Comparison of ENCODE assay signal across 22 cellular contexts in the genomic region with DNA sequence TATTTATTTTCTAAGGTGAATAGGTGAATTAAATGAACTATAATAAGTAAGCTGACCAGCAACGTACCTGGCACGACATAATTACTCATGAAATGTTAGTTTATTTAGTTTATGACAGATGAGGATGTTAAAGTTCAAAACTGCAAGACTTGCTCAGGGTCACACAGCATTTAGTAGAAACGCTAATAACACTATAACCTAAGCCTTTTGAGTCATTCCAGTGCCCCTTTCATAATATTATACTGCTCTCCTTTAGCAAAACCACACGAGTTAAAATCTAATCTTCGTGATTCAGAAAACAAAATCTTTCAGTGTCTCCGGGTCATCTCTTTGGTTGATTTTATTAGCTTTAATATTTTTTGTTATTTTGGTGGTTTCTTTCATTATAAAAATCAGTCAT. TPM values are rescaled to one million over a fixed set of nuclear protein-coding genes. Genes with fewer than 3 reads are reported as not detected.
DNase-seq lines count a peak whose midpoint lies in the region; ATAC-seq, FAIRE-seq and TF ChIP-seq lines count a peak whose summit lies in the region.
"Had no signal": no experiment of that assay in that cellular context is flagged by ENCODE, and none has a peak within 500 bp of the region (broad histone marks: within the 10 kb centered on the region; RNA-seq: fewer than 3 reads in every experiment).

No MANE protein-coding gene starts in this region.

- TF ChIP-seq EP300 in A549 (IDR thresholded peaks at IDR 0.05): no peak

- TF ChIP-seq CTCF in A549 (IDR thresholded peaks at IDR 0.05) (no peak), fibroblast of villous mesenchyme (IDR thresholded peaks at IDR 0.05; ENCODE audit: insufficient read depth, low read depth, low read length) (no peak), Calu3 (IDR thresholded peaks at IDR 0.05; ENCODE audit: unreplicated experiment) (no peak)

- H3K4me2 ChIP-seq in A549: peak overlapping the region; percentile 40

- CTCF ChIA-PET in A549 (lab: Yijun Ruan, JAX): interaction anchor here (1.1 to 2.2 kb wide), 2 partner anchors 42 to 213 kb away, joined by 3 to 9 read pairs; no protein-coding TSS in a partner anchor
- CTCF ChIA-PET in activated CD4-positive, alpha-beta T cell treated with anti-CD3 and anti-CD28 coated beads, Interleukin-2, amount 10 ng/mL, durations not matched to agents 7 days and 5 days (lab: Charles Lee): interaction anchor here (1.5 kb wide), 1 partner anchor 9 kb away, joined by 3 read pairs; no protein-coding TSS in a partner anchor
- CTCF ChIA-PET in Calu3 (lab: Charles Lee): interaction anchor here (0.6 kb wide), 1 partner anchor 238 kb away, joined by 3 read pairs; no protein-coding TSS in a partner anchor

- peaks cover 18% of the 10 kb centered on the region for H3K9me3 Mint-ChIP-seq in activated CD4-positive, alpha-beta T cell treated with anti-CD3 and anti-CD28 coated beads, Interleukin-2, amount 10 ng/mL, durations not matched to agents 7 days and 5 days
- no peaks in the 10 kb centered on the region for H3K9me3 Mint-ChIP-seq in Calu3 (ENCODE audit: low read depth, unreplicated experiment)

- no peaks in the 10 kb centered on the region for H3K27me3 Mint-ChIP-seq in activated CD4-positive, alpha-beta T cell treated with anti-CD3 and anti-CD28 coated beads, Interleukin-2, amount 10 ng/mL, durations not matched to agents 7 days and 5 days
- no peaks in the 10 kb centered on the region for H3K27me3 Mint-ChIP-seq in Calu3 (ENCODE audit: unreplicated experiment)
- H3K27me3 Mint-ChIP-seq: B cell; CD4-positive, alpha-beta T cell; IgD-negative memory B cell had no signal

- H3K4me3 Mint-ChIP-seq in activated CD4-positive, alpha-beta T cell treated with anti-CD3 and anti-CD28 coated beads, Interleukin-2, amount 10 ng/mL, durations not matched to agents 7 days and 5 days: no peak overlapping the region
- H3K4me3 Mint-ChIP-seq in Calu3 (ENCODE audit: low read depth, unreplicated experiment): no peak overlapping the region
- H3K4me3 Mint-ChIP-seq: B cell; CD4-positive, alpha-beta T cell; IgD-negative memory B cell had no signal

- H3K4me3 ChIP-seq in A549: no peak overlapping the region
- H3K4me3 ChIP-seq in fibroblast of villous mesenchyme (ENCODE audit: low read depth, low read length): no peak overlapping the region
- H3K4me3 ChIP-seq: GM23248 had no signal

- no peaks in the 10 kb centered on the region for H3K4me1 Mint-ChIP-seq in activated CD4-positive, alpha-beta T cell treated with anti-CD3 and anti-CD28 coated beads, Interleukin-2, amount 10 ng/mL, durations not matched to agents 7 days and 5 days
- H3K4me1 Mint-ChIP-seq in Calu3 (ENCODE audit: low read depth, unreplicated experiment): peaks cover 27% of the 10 kb centered on the region

- H3K4me1 ChIP-seq in A549: peaks cover 16% of the 10 kb centered on the region; the same call in 2 of the 3 replicates

- WGBS in A549 (ENCODE audit: missing lambda C conversion rate): 52% methylated on average over 6 of the region's 6 CpGs

- BruUV-seq in Calu3 (replicated peaks; lab: Mats Ljungman, UMichigan): no TSS peak

- peaks cover 21% of the 10 kb centered on the region; the same call in 2 of the 3 replicates for H3K9me3 ChIP-seq in A549

- TF ChIP-seq RAD21 in A549 (conservative IDR thresholded peaks at IDR 0.05 in 1 of 2, IDR thresholded peaks at IDR 0.05 in 1 of 2): no peak

- H3K36me3 Mint-ChIP-seq in activated CD4-positive, alpha-beta T cell treated with anti-CD3 and anti-CD28 coated beads, Interleukin-2, amount 10 ng/mL, durations not matched to agents 7 days and 5 days (ENCODE audit: low read depth): peaks cover 17% of the 10 kb centered on the region
- no peaks in the 10 kb centered on the region for H3K36me3 Mint-ChIP-seq in Calu3 (ENCODE audit: insufficient read depth, unreplicated experiment)

- DNase-seq in A549 (ENCODE audit: low read depth in 1 of 2, low spot score in 1 of 2): no peak
- peak; percentile 65 for DNase-seq in amniotic epithelial cell (ENCODE audit: low read depth)
- peak; percentile 11 for DNase-seq in fibroblast of villous mesenchyme (ENCODE audit: low read depth)
- DNase-seq in kidney tubule cell (ENCODE audit: low spot score): peak; percentile 52
- no peak for DNase-seq in posterior vena cava (ENCODE audit: low spot score)
- no peak for DNase-seq in activated CD4-positive, alpha-beta T cell treated with anti-CD3 and anti-CD28 coated beads, Interleukin-2, amount 10 ng/mL, durations not matched to agents 7 days and 5 days
- no peak for DNase-seq in Calu3
- DNase-seq: C1 segment of cervical spinal cord; CD4-positive, alpha-beta T cell; DMS153; DMS79 treated with DMSO at 0.1 percent for 48 hours; EL; GM23248 had no signal

- intact Hi-C loops in posterior vena cava (cut with DNase I): no loop called here
- intact Hi-C loops in Calu3 (cut with micrococcal nuclease; ENCODE audit: unreplicated experiment): no loop called here

- H3K27ac ChIP-seq in A549: no peak overlapping the region
- H3K27ac ChIP-seq: 22Rv1, GM23248 had no signal

- no peak for TF ChIP-seq POLR2A in A549 (IDR thresholded peaks at IDR 0.05; ENCODE audit: low read length)

- H3K27ac Mint-ChIP-seq in activated CD4-positive, alpha-beta T cell treated with anti-CD3 and anti-CD28 coated beads, Interleukin-2, amount 10 ng/mL, durations not matched to agents 7 days and 5 days: no peak overlapping the region
- no peak overlapping the region for H3K27ac Mint-ChIP-seq in Calu3 (ENCODE audit: unreplicated experiment)
- H3K27ac Mint-ChIP-seq: B cell; CD4-positive, alpha-beta T cell; IgD-negative memory B cell had no signal

- ATAC-seq in A549: no peak
- ATAC-seq in HG02852 (IDR thresholded peaks at IDR 0.05; ENCODE audit: unreplicated experiment): no peak
- ATAC-seq: HCT116 had no signal

- no peak for FAIRE-seq in A549 (lab: Jason Lieb, UNC)
- FAIRE-seq: D721Med, G401.6, GM12891, H54 had no signal

- POLR2A ChIA-PET in A549 (lab: Yijun Ruan, JAX): no interaction called here
- POLR2A ChIA-PET in activated CD4-positive, alpha-beta T cell treated with anti-CD3 and anti-CD28 coated beads, Interleukin-2, amount 10 ng/mL, durations not matched to agents 7 days and 5 days (lab: Charles Lee): no interaction called here

TF ChIP-seq in A549, 52 proteins besides CTCF, POLR2A, EP300 and RAD21:
- TF ChIP-seq HOXB13 (CRISPR knock-in tag; IDR thresholded peaks at IDR 0.05; ENCODE audit: low read depth) (no peak), FOXS1 (CRISPR knock-in tag; IDR thresholded peaks at IDR 0.05) (no peak), CHD4 (IDR thresholded peaks at IDR 0.05; ENCODE audit: borderline replicate concordance) (no peak), NFE2L2 (conservative IDR thresholded peaks at IDR 0.05; ENCODE audit: low read length) (no peak), SMC3 (IDR thresholded peaks at IDR 0.05) (no peak), JUN (IDR thresholded peaks at IDR 0.05) (no peak), FOSB (CRISPR knock-in tag; IDR thresholded peaks at IDR 0.05) (no peak), ESRRA (IDR thresholded peaks at IDR 0.05; ENCODE audit: borderline replicate concordance, low read length) (no peak), HEYL (CRISPR knock-in tag; IDR thresholded peaks at IDR 0.05) (no peak), RNF2 (IDR thresholded peaks at IDR 0.05; ENCODE audit: borderline replicate concordance, low read depth) (no peak), ZNF302 (CRISPR knock-in tag; IDR thresholded peaks at IDR 0.05) (no peak), POLR2AphosphoS2 (conservative IDR thresholded peaks at IDR 0.05; ENCODE audit: low read length) (no peak), EHMT2 (IDR thresholded peaks at IDR 0.05; ENCODE audit: low read depth) (no peak), HDAC2 (IDR thresholded peaks at IDR 0.05) (no peak)
- TF ChIP-seq, protein P1, sequence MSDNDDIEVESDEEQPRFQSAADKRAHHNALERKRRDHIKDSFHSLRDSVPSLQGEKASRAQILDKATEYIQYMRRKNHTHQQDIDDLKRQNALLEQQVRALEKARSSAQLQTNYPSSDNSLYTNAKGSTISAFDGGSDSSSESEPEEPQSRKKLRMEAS (IDR thresholded peaks at IDR 0.05): no peak
- TF ChIP-seq, protein P2, sequence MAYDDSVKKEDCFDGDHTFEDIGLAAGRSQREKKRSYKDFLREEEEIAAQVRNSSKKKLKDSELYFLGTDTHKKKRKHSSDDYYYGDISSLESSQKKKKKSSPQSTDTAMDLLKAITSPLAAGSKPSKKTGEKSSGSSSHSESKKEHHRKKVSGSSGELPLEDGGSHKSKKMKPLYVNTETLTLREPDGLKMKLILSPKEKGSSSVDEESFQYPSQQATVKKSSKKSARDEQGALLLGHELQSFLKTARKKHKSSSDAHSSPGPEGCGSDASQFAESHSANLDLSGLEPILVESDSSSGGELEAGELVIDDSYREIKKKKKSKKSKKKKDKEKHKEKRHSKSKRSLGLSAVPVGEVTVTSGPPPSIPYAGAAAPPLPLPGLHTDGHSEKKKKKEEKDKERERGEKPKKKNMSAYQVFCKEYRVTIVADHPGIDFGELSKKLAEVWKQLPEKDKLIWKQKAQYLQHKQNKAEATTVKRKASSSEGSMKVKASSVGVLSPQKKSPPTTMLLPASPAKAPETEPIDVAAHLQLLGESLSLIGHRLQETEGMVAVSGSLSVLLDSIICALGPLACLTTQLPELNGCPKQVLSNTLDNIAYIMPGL (CRISPR knock-in tag; IDR thresholded peaks at IDR 0.05; ENCODE audit: borderline replicate concordance): no peak

RNA-seq across cellular contexts. Expression of a gene that starts 39.6 kb away (rescaled TPM):
- polyA plus RNA-seq in A549 (2011; rRNA removed) (54.2 and 60.3 TPM in 2 replicates), A549 (2017; fragmentation: RNase III; extraction: RNeasy Plus Mini Kit Qiagen cat#74134 plus additional on column Dnase treatment) (30.8 to 33.9 TPM (median 33.7 TPM) in 3 replicates)
- polyA plus RNA-seq in A549 (2012; cell fraction: cytosol; rRNA removed): 12.9 TPM in 2 replicates
- 5.7 and 9.3 TPM in 2 replicates for polyA plus RNA-seq in A549 (2012; cell fraction: nucleus; rRNA removed)
- 39.8 and 43.5 TPM in 2 replicates for polyA minus RNA-seq in A549 (2011; rRNA and poly(A)+ RNA removed)
- total RNA-seq in fibroblast of villous mesenchyme (44.5 and 62.6 TPM in 2 replicates), posterior vena cava (10 to 100 TPM; 27.4 to 36.1 TPM), Calu3 (2022) (29.7 and 33.3 TPM in 2 replicates)
- total RNA-seq in activated CD4-positive, alpha-beta T cell treated with anti-CD3 and anti-CD28 coated beads, Interleukin-2, amount 10 ng/mL, durations not matched to agents 7 days and 5 days: 10 to 100 TPM; 25.7 to 31.3 TPM

Comparison
In these comparisons a context has a peak if more than half of its experiments do, and no peak if none do; other contexts are left out.
1. DNase-seq: peak in amniotic epithelial cell (single experiment), fibroblast of villous mesenchyme (single experiment) and kidney tubule cell (single experiment); none in A549 (0 of 2), posterior vena cava (single experiment), activated CD4-positive, alpha-beta T cell treated with anti-CD3 and anti-CD28 coated beads, Interleukin-2, amount 10 ng/mL, durations not matched to agents 7 days and 5 days (single experiment) and Calu3 (single experiment).